ENCODE assay signal across 17 cellular contexts in genomic region chr1:3173113-3173745, GRCh38.
"Had no signal": no experiment of that assay in that cellular context is flagged by ENCODE, and none has a peak within 500 bp of the region (broad histone marks: within the 10 kb centered on the region; RNA-seq: fewer than 3 reads in every experiment).

No MANE protein-coding gene starts in this region.

- DNase-seq: activated CD4-positive, alpha-beta T cell treated with anti-CD3 and anti-CD28 coated beads, Interleukin-2, amount 50 U/mL, for 4 hours; activated naive CD4-positive, alpha-beta T cell treated with anti-CD3 and anti-CD28 coated beads, Interleukin-2, amount 50 U/mL, for 16 hours; activated T-cell treated with anti-CD3 and anti-CD28 coated beads, Interleukin-2, amount 50 U/mL, for 1 hour; adrenal gland; glutamatergic neuron; left colon; ovary; stimulated activated CD4-positive, alpha-beta T cell treated with anti-CD3 and anti-CD28 coated beads, Interleukin-4, amount 100 ng/mL, for 4 hours; T-helper 17 cell; trophoblast cell had no signal

- H3K9me3 ChIP-seq: adrenal gland, breast epithelium, esophagus muscularis mucosa, ovary, right atrium auricular region had no signal

- H3K36me3 ChIP-seq: adrenal gland, breast epithelium, esophagus muscularis mucosa, ovary, right atrium auricular region had no signal

- H3K27ac ChIP-seq: adrenal gland, breast epithelium, esophagus muscularis mucosa, skin epidermis had no signal

- H3K27ac Mint-ChIP-seq: memory B cell; natural killer cell treated with Interleukin-12 subunit alpha and Interleukin-12 subunit beta and Interleukin-15 and Interleukin-18, amount 100 ng/mL, for 72 hours; T-helper 17 cell had no signal

- H3K4me3 ChIP-seq: adrenal gland, breast epithelium, esophagus muscularis mucosa, ovary, right atrium auricular region, skin epidermis had no signal

- H3K36me3 Mint-ChIP-seq: memory B cell; natural killer cell treated with Interleukin-12 subunit alpha and Interleukin-12 subunit beta and Interleukin-15 and Interleukin-18, amount 100 ng/mL, for 72 hours had no signal

- H3K4me3 Mint-ChIP-seq: memory B cell; natural killer cell treated with Interleukin-12 subunit alpha and Interleukin-12 subunit beta and Interleukin-15 and Interleukin-18, amount 100 ng/mL, for 72 hours; T-helper 17 cell had no signal

- H3K9me3 Mint-ChIP-seq: memory B cell; natural killer cell treated with Interleukin-12 subunit alpha and Interleukin-12 subunit beta and Interleukin-15 and Interleukin-18, amount 100 ng/mL, for 72 hours had no signal

- H3K27me3 ChIP-seq: adrenal gland, breast epithelium, esophagus muscularis mucosa, ovary, right atrium auricular region had no signal

- ATAC-seq: activated CD4-positive, CD25-positive, alpha-beta regulatory T cell treated with anti-CD3 and anti-CD28 coated beads, Interleukin-2, amount 50 U/mL, for 24 hours; left colon; natural killer cell treated with Interleukin-12 subunit alpha and Interleukin-12 subunit beta and Interleukin-15 and Interleukin-18, amount 100 ng/mL, for 72 hours; T-helper 17 cell had no signal
